In genomic region chr10:124574456-124575070, GRCh38 we compare ENCODE assay signal across 28 cellular contexts.
"Had no signal": no experiment of that assay in that cellular context is flagged by ENCODE, and none has a peak within 500 bp of the region (broad histone marks: within the 10 kb centered on the region; RNA-seq: fewer than 3 reads in every experiment).

No MANE protein-coding gene starts in this region.

- H3K4me1 ChIP-seq: ascending aorta, prostate gland, sigmoid colon had no signal

- H3K36me3 ChIP-seq: ascending aorta, cardiac muscle cell, esophagus squamous epithelium, neutrophil, ovary, prostate gland, sigmoid colon, thoracic aorta had no signal

- ATAC-seq: activated CD4-positive, alpha-beta T cell treated with anti-CD3 and anti-CD28 coated beads for 36 hours; activated CD8-positive, alpha-beta memory T cell treated with anti-CD3 and anti-CD28 coated beads, Interleukin-2, amount 10 ng/mL, durations not matched to agents 7 days and 5 days; activated CD8-positive, alpha-beta T cell treated with anti-CD3 and anti-CD28 coated beads, Interleukin-2, amount 10 ng/mL, durations not matched to agents 7 days and 5 days had no signal

- H3K9me3 ChIP-seq: ascending aorta, esophagus squamous epithelium, neutrophil, ovary, prostate gland, sigmoid colon, thoracic aorta had no signal

- H3K4me1 Mint-ChIP-seq: activated CD4-positive, alpha-beta T cell treated with anti-CD3 and anti-CD28 coated beads for 36 hours; activated CD8-positive, alpha-beta memory T cell treated with anti-CD3 and anti-CD28 coated beads, Interleukin-2, amount 10 ng/mL, durations not matched to agents 7 days and 5 days had no signal

- H3K27me3 Mint-ChIP-seq: activated CD4-positive, alpha-beta T cell treated with anti-CD3 and anti-CD28 coated beads for 36 hours; activated CD8-positive, alpha-beta memory T cell treated with anti-CD3 and anti-CD28 coated beads, Interleukin-2, amount 10 ng/mL, durations not matched to agents 7 days and 5 days; activated naive CD8-positive, alpha-beta T cell treated with anti-CD3 and anti-CD28 coated beads, Interleukin-2, amount 10 ng/mL, durations not matched to agents 7 days and 5 days had no signal

- H3K4me3 Mint-ChIP-seq: activated CD4-positive, alpha-beta T cell treated with anti-CD3 and anti-CD28 coated beads for 36 hours; activated CD8-positive, alpha-beta memory T cell treated with anti-CD3 and anti-CD28 coated beads, Interleukin-2, amount 10 ng/mL, durations not matched to agents 7 days and 5 days; activated CD8-positive, alpha-beta T cell treated with anti-CD3 and anti-CD28 coated beads, Interleukin-2, amount 10 ng/mL, durations not matched to agents 7 days and 5 days; activated naive CD4-positive, alpha-beta T cell treated with anti-CD3 and anti-CD28 coated beads for 36 hours; activated naive CD8-positive, alpha-beta T cell treated with anti-CD3 and anti-CD28 coated beads, Interleukin-2, amount 10 ng/mL, durations not matched to agents 7 days and 5 days; brain; nephron had no signal

- H3K9me3 Mint-ChIP-seq: activated naive CD8-positive, alpha-beta T cell treated with anti-CD3 and anti-CD28 coated beads, Interleukin-2, amount 10 ng/mL, durations not matched to agents 7 days and 5 days had no signal

- DNase-seq: activated CD4-positive, alpha-beta T cell treated with anti-CD3 and anti-CD28 coated beads for 36 hours; activated CD4-positive, CD25-positive, alpha-beta regulatory T cell; activated CD8-positive, alpha-beta memory T cell treated with anti-CD3 and anti-CD28 coated beads, Interleukin-2, amount 10 ng/mL, durations not matched to agents 7 days and 5 days; activated CD8-positive, alpha-beta T cell treated with anti-CD3 and anti-CD28 coated beads, Interleukin-2, amount 10 ng/mL, durations not matched to agents 7 days and 5 days; activated effector memory CD4-positive, alpha-beta T cell treated with Interleukin-2 at 50 U/mL for 16 hours; activated naive CD4-positive, alpha-beta T cell treated with anti-CD3 and anti-CD28 coated beads for 36 hours; activated naive CD8-positive, alpha-beta T cell treated with anti-CD3 and anti-CD28 coated beads, Interleukin-2, amount 10 ng/mL, durations not matched to agents 7 days and 5 days; cortex of kidney; esophagus squamous epithelium; foreskin melanocyte; mesendoderm; retina; small intestine; stimulated activated CD4-positive, alpha-beta T cell treated with anti-CD3 and anti-CD28 coated beads, Interleukin-1b, Interleukin-23, amount 100 ng/mL, for 48 hours; stimulated activated naive CD4-positive, alpha-beta T cell; trophoblast cell had no signal

- H3K36me3 Mint-ChIP-seq: activated CD8-positive, alpha-beta memory T cell treated with anti-CD3 and anti-CD28 coated beads, Interleukin-2, amount 10 ng/mL, durations not matched to agents 7 days and 5 days; activated naive CD8-positive, alpha-beta T cell treated with anti-CD3 and anti-CD28 coated beads, Interleukin-2, amount 10 ng/mL, durations not matched to agents 7 days and 5 days had no signal

- H3K4me3 ChIP-seq: ascending aorta, cardiac muscle cell, esophagus squamous epithelium, hepatocyte, lung, ovary, prostate gland, sigmoid colon, thoracic aorta had no signal

- H3K27ac Mint-ChIP-seq: activated CD4-positive, alpha-beta T cell treated with anti-CD3 and anti-CD28 coated beads for 36 hours; activated CD8-positive, alpha-beta memory T cell treated with anti-CD3 and anti-CD28 coated beads, Interleukin-2, amount 10 ng/mL, durations not matched to agents 7 days and 5 days; activated CD8-positive, alpha-beta T cell treated with anti-CD3 and anti-CD28 coated beads, Interleukin-2, amount 10 ng/mL, durations not matched to agents 7 days and 5 days; activated naive CD4-positive, alpha-beta T cell treated with anti-CD3 and anti-CD28 coated beads for 36 hours; activated naive CD8-positive, alpha-beta T cell treated with anti-CD3 and anti-CD28 coated beads, Interleukin-2, amount 10 ng/mL, durations not matched to agents 7 days and 5 days; brain; nephron had no signal

- H3K27me3 ChIP-seq: ascending aorta, cardiac muscle cell, esophagus squamous epithelium, hepatocyte, neutrophil, ovary, sigmoid colon had no signal

- H3K27ac ChIP-seq: ascending aorta, cardiac muscle cell, epithelial cell of prostate, esophagus squamous epithelium, hepatocyte, neutrophil, ovary, prostate gland, sigmoid colon, thoracic aorta had no signal
